Comparison of ENCODE assay signal across 1 cellular context in genomic region chr3:22971497-22971896, GRCh38.
TF ChIP-seq lines count a peak whose summit lies in the region.

No MANE protein-coding gene starts in this region.

TF ChIP-seq in HepG2, 621 proteins besides CTCF, POLR2A, EP300 and RAD21:
- TF ChIP-seq ZBTB40 (IDR thresholded peaks at IDR 0.05) (peak; percentile 81), ZBTB40 (CRISPR knock-in tag; IDR thresholded peaks at IDR 0.05) (no peak), BHLHE40 (IDR thresholded peaks at IDR 0.05; ENCODE audit: low read length) (no peak)
TF ChIP-seq in HepG2: peak in this region for 1.
